In the genomic region with DNA sequence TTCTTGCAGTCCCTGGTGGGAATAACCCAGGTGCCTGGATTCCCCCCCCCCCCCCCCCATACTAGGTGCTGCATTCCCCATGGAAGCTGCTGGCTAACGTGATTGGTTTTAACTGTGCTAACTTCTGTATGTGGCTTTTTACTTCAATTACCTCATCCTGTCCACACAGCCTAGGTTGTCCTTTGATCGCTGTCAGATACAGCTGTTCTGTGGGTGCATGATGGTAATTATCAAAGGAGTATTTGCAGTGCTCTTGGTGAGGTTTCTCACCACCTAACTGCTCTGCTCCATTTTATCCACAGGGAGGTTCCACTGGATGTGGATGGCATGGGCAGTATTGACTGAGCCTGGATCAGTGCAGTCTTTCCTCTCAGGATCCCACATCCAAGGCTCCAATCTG, we compare ENCODE assay signal across 3 cellular contexts.
"Had no signal": no experiment of that assay in that cellular context is flagged by ENCODE, and none has a peak within 500 bp of the region (broad histone marks: within the 10 kb centered on the region; RNA-seq: fewer than 3 reads in every experiment).

No MANE protein-coding gene starts in this region.

- H3K4me3 ChIP-seq: GM12878 had no signal

- ATAC-seq: GM12878 had no signal

- DNase-seq: GDM1, GF-D8 had no signal
